29 cellular contexts compared by ENCODE assay signal in genomic region chr1:114707604-114708003, GRCh38. TPM values are rescaled to one million over a fixed set of nuclear protein-coding genes. Genes with fewer than 3 reads are reported as not detected.
"Had no signal": no experiment of that assay in that cellular context is flagged by ENCODE, and none has a peak within 500 bp of the region (broad histone marks: within the 10 kb centered on the region; RNA-seq: fewer than 3 reads in every experiment).

No MANE protein-coding gene starts in this region.

- H3K27me3 ChIP-seq: brain microvascular endothelial cell, colonic mucosa had no signal

- H3K4me3 Mint-ChIP-seq: activated CD4-positive, alpha-beta T cell treated with anti-CD3 and anti-CD28 coated beads, Interleukin-2, amount 10 ng/mL, durations not matched to agents 24 days and 14 days; activated CD8-positive, alpha-beta T cell treated with anti-CD3 and anti-CD28 coated beads, Interleukin-2, amount 10 ng/mL, durations not matched to agents 7 days and 5 days; activated naive CD4-positive, alpha-beta T cell treated with anti-CD3 and anti-CD28 coated beads for 36 hours; central memory CD8-positive, alpha-beta T cell had no signal

- DNase-seq: activated CD4-positive, alpha-beta T cell treated with anti-CD3 and anti-CD28 coated beads, Interleukin-2, amount 10 ng/mL, durations not matched to agents 24 days and 14 days; activated CD4-positive, alpha-beta T cell treated with anti-CD3 and anti-CD28 coated beads, Interleukin-2, amount 50 U/mL, for 48 hours; activated CD4-positive, CD25-positive, alpha-beta regulatory T cell; activated CD8-positive, alpha-beta T cell treated with anti-CD3 and anti-CD28 coated beads, Interleukin-2, amount 10 ng/mL, durations not matched to agents 7 days and 5 days; activated gamma-delta T cell treated with Interleukin-2 at 50 U/mL for 16 hours; activated naive CD4-positive, alpha-beta T cell treated with anti-CD3 and anti-CD28 coated beads for 36 hours; amniotic stem cell; aorta; brain microvascular endothelial cell; colonic mucosa; NCI-H1105; NCI-H1417 treated with DMSO at 0.1 percent for 48 hours; NCI-H1930; NCI-H2081 treated with DMSO at 0.1 percent for 48 hours; NCI-H345; NCI-H524 treated with DMSO at 0.1 percent for 48 hours; NK-92 treated with Interleukin-12 subunit alpha and Interleukin-12 subunit beta, amount 100 ng/mL, for 24 hours; Right ventricle myocardium superior; SW 1271; T-helper 1 cell; T1000; WERI-Rb-1 had no signal

- H3K9me3 ChIP-seq: colonic mucosa had no signal

- ATAC-seq: activated CD8-positive, alpha-beta T cell treated with anti-CD3 and anti-CD28 coated beads, Interleukin-2, amount 10 ng/mL, durations not matched to agents 7 days and 5 days; activated naive CD4-positive, alpha-beta T cell treated with anti-CD3 and anti-CD28 coated beads, Interleukin-2, amount 50 U/mL, for 72 hours had no signal

- H3K27ac Mint-ChIP-seq: activated CD4-positive, alpha-beta T cell treated with anti-CD3 and anti-CD28 coated beads, Interleukin-2, amount 10 ng/mL, durations not matched to agents 24 days and 14 days; activated CD8-positive, alpha-beta T cell treated with anti-CD3 and anti-CD28 coated beads, Interleukin-2, amount 10 ng/mL, durations not matched to agents 7 days and 5 days; activated naive CD4-positive, alpha-beta T cell treated with anti-CD3 and anti-CD28 coated beads for 36 hours; activated T-helper 2 cell treated with anti-CD3 and anti-CD28 coated beads, Interferon-gamma antibody, Interleukin-2, Interleukin-4, amounts not matched to agents 10 μg/mL and 5 μg/mL and 100 μg/mL, durations not matched to agents 14 hours and 24 hours and 36 hours had no signal

- H3K4me1 Mint-ChIP-seq: central memory CD8-positive, alpha-beta T cell had no signal

- H3K27me3 Mint-ChIP-seq: activated CD4-positive, alpha-beta T cell treated with anti-CD3 and anti-CD28 coated beads, Interleukin-2, amount 10 ng/mL, durations not matched to agents 24 days and 14 days; central memory CD8-positive, alpha-beta T cell had no signal

- H3K27ac ChIP-seq: brain microvascular endothelial cell, colonic mucosa, WERI-Rb-1 had no signal

- H3K9me3 Mint-ChIP-seq: activated CD4-positive, alpha-beta T cell treated with anti-CD3 and anti-CD28 coated beads, Interleukin-2, amount 10 ng/mL, durations not matched to agents 24 days and 14 days; activated naive CD4-positive, alpha-beta T cell treated with anti-CD3 and anti-CD28 coated beads for 36 hours; activated naive CD4-positive, alpha-beta T cell treated with anti-CD3 and anti-CD28 coated beads, Interleukin-2, amount 50 U/mL, for 72 hours; activated T-helper 2 cell treated with anti-CD3 and anti-CD28 coated beads, Interferon-gamma antibody, Interleukin-2, Interleukin-4, amounts not matched to agents 10 μg/mL and 5 μg/mL and 100 μg/mL, durations not matched to agents 14 hours and 24 hours and 36 hours; central memory CD8-positive, alpha-beta T cell had no signal

- H3K4me3 ChIP-seq: colonic mucosa had no signal

RNA-seq across cellular contexts. Expression of gene AMPD1, which starts 12.3 kb away (rescaled TPM):
- total RNA-seq: activated CD4-positive, alpha-beta T cell treated with anti-CD3 and anti-CD28 coated beads, Interleukin-2, amount 10 ng/mL, durations not matched to agents 24 days and 14 days; activated CD8-positive, alpha-beta T cell treated with anti-CD3 and anti-CD28 coated beads, Interleukin-2, amount 10 ng/mL, durations not matched to agents 7 days and 5 days; activated naive CD4-positive, alpha-beta T cell treated with anti-CD3 and anti-CD28 coated beads for 36 hours; activated naive CD4-positive, alpha-beta T cell treated with anti-CD3 and anti-CD28 coated beads, Interleukin-2, amount 50 U/mL, for 72 hours; activated T-helper 2 cell treated with anti-CD3 and anti-CD28 coated beads, Interferon-gamma antibody, Interleukin-2, Interleukin-4, amounts not matched to agents 10 μg/mL and 5 μg/mL and 100 μg/mL, durations not matched to agents 14 hours and 24 hours and 36 hours; chondrocyte; M059J; NCI-H460; Right ventricle myocardium superior; T-helper 2 cell treated with Interferon-gamma antibody and Interleukin-4, amounts not matched to agents 100 ng/mL and 5 ng/mL, for 36 hours had no signal
